ENCODE assay signal across 2 cellular contexts in genomic region chr7:1641661-1642260, GRCh38.
TF ChIP-seq lines count a peak whose summit lies in the region.

No MANE protein-coding gene starts in this region.

TF ChIP-seq in IMR-90, 13 proteins besides CTCF, POLR2A, EP300 and RAD21:
- TF ChIP-seq MAZ (IDR thresholded peaks at IDR 0.05; ENCODE audit: borderline replicate concordance, low read depth, low read length) = no peak
- no peak for TF ChIP-seq CHD1 (IDR thresholded peaks at IDR 0.05; ENCODE audit: low read depth, low read length)
- TF ChIP-seq USF2 (IDR thresholded peaks at IDR 0.05; ENCODE audit: low read depth, low read length) = no peak
- no peak for TF ChIP-seq SMC3 (IDR thresholded peaks at IDR 0.05; ENCODE audit: low read depth, low read length)
- no peak for TF ChIP-seq BHLHE40 (IDR thresholded peaks at IDR 0.05; ENCODE audit: low read depth, low read length)
- TF ChIP-seq, protein P1, sequence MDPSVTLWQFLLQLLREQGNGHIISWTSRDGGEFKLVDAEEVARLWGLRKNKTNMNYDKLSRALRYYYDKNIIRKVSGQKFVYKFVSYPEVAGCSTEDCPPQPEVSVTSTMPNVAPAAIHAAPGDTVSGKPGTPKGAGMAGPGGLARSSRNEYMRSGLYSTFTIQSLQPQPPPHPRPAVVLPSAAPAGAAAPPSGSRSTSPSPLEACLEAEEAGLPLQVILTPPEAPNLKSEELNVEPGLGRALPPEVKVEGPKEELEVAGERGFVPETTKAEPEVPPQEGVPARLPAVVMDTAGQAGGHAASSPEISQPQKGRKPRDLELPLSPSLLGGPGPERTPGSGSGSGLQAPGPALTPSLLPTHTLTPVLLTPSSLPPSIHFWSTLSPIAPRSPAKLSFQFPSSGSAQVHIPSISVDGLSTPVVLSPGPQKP (IDR thresholded peaks at IDR 0.05; ENCODE audit: borderline replicate concordance, low read depth, low read length) = no peak
- TF ChIP-seq RFX5 (IDR thresholded peaks at IDR 0.05; ENCODE audit: low read depth, low read length) = no peak
- TF ChIP-seq NFE2L2 (IDR thresholded peaks at IDR 0.05; ENCODE audit: low read depth, low read length) = no peak
- TF ChIP-seq RCOR1 (IDR thresholded peaks at IDR 0.05; ENCODE audit: insufficient replicate concordance, low read length) = no peak
- no peak for TF ChIP-seq MXI1 (IDR thresholded peaks at IDR 0.05; ENCODE audit: borderline replicate concordance, low read depth, low read length)
- TF ChIP-seq CEBPB (IDR thresholded peaks at IDR 0.05; ENCODE audit: low read depth, low read length) = no peak
- no peak for TF ChIP-seq MAFK (IDR thresholded peaks at IDR 0.05; ENCODE audit: low read depth, low read length)
- TF ChIP-seq FOS (IDR thresholded peaks at IDR 0.05; ENCODE audit: low read depth, low read length) = no peak

TF ChIP-seq in HepG2, 621 proteins besides CTCF, POLR2A, EP300 and RAD21:
- TF ChIP-seq MXD3 (CRISPR knock-in tag; IDR thresholded peaks at IDR 0.05) (no peak), ZNF629 (CRISPR knock-in tag; conservative IDR thresholded peaks at IDR 0.05) (peak; percentile 70)
